Comparison of ENCODE assay signal across 8 cellular contexts in the genomic region with DNA sequence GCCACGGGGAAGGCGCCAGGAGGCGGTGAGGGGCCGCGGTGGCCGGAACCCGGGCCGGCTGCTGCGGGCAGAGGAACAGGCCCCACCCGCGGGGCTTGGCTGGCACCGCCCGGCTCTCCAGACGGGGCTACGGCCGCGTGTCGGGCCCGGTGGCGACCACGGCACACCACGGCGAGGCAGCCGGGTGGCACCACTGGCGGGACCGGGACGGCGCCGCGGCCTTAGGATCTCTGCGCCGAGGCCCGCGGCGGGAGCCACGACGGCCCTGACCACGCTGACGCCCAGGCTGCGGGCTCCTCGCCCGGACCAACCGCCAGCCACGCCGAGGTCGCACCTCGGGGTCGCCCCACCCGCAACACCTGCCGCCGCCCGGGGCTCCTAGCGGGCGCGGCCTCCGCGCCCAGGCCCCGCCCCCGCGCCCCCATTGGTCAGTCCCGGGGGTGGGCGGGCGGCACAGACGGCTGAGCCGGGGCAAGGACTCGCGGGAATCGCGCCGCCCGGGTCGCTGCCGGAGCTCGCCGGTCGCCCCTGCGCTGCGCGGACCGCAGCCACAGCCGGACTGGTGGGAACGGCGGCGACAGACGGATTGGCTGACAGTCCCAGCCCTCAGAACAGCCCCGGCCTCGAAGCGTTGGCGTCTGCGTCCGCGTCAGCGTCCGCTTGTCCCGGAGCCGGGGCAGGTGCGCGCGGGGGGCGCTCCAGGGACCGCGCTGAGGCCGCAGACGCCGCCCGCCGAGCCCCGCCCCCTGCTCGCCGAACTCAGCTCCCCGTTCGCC. TPM values are rescaled to one million over a fixed set of nuclear protein-coding genes. Genes with fewer than 3 reads are reported as not detected.
DNase-seq lines count a peak whose midpoint lies in the region; ATAC-seq and TF ChIP-seq lines count a peak whose summit lies in the region.

A gene with protein sequence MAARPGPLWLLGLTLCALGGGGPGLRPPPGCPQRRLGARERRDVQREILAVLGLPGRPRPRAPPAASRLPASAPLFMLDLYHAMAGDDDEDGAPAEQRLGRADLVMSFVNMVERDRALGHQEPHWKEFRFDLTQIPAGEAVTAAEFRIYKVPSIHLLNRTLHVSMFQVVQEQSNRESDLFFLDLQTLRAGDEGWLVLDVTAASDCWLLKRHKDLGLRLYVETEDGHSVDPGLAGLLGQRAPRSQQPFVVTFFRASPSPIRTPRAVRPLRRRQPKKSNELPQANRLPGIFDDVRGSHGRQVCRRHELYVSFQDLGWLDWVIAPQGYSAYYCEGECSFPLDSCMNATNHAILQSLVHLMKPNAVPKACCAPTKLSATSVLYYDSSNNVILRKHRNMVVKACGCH (plus strand): TSS at position 491 of the 776 bp plus-strand sequence. CDS start 356 bp downstream, outside the sequence.

- peak within 1 kb of the TSS in 1 of 2 donors; percentile 26 for H3K27ac ChIP-seq in ovary
- peak within 1 kb of the TSS in 2 of 4 donors; percentile 24 to 72 for H3K27ac ChIP-seq in tibial nerve

- WGBS in ovary, 3 donors: 0 to 1% (median 0%) methylated on average over 11 to 112 of the region's 112 CpGs
- 0% methylated on average over 9 of the region's 112 CpGs; no CpG with 5 or more reads in 1 of the 2 donors for WGBS in tibial nerve, 2 donors

- TF ChIP-seq CTCF in fibroblast of pulmonary artery (IDR thresholded peaks at IDR 0.05; ENCODE audit: low read length, missing control alignments): no peak
- TF ChIP-seq CTCF in ovary (IDR thresholded peaks at IDR 0.05): no peak
- no peak for TF ChIP-seq CTCF in tibial nerve (IDR thresholded peaks at IDR 0.05)

- TF ChIP-seq POLR2A in ovary (IDR thresholded peaks at IDR 0.05) (peak; percentile 50), tibial nerve (IDR thresholded peaks at IDR 0.05) (peak in 1 of 2 donors; percentile 31)

- DNase-seq in AG08396 (ENCODE audit: low spot score): peak; percentile 81
- DNase-seq in NOMO-1 treated with dmso at 0.1 percent for 144 hours (lab: John Stamatoyannopoulos, UW; ENCODE audit: unreplicated experiment): peak; percentile 32
- peak; percentile 83 for DNase-seq in activated T-cell treated with anti-CD3 and anti-CD28 coated beads, Interleukin-2, amount 50 U/mL, for 1 hour
- DNase-seq in fibroblast of pulmonary artery (ENCODE audit: low read depth): peak; percentile 33
- DNase-seq in ovary: peak; percentile 58 to 80 (median 74)
- no peak for DNase-seq in tibial nerve (ENCODE audit: low spot score in 2 of 2)

- H3K4me1 ChIP-seq in ovary (ENCODE audit: insufficient read depth): peaks cover 10% of the 10 kb centered on the region
- peaks cover 0 to 22% (median 3%) of the 10 kb centered on the region in 4 donors for H3K4me1 ChIP-seq in tibial nerve

- H3K4me3 ChIP-seq in fibroblast of pulmonary artery (replicated peaks; ENCODE audit: low read depth, low read length): peak within 1 kb of the TSS; percentile 36
- H3K4me3 ChIP-seq in ovary: peak within 1 kb of the TSS; percentile 50
- H3K4me3 ChIP-seq in tibial nerve: peak within 1 kb of the TSS in 3 of 4 donors; percentile 13 to 54 (median 53)

- H3K27me3 ChIP-seq in ovary (no peaks in the 10 kb centered on the region), tibial nerve (peaks cover 0 to 31% of the 10 kb centered on the region in 2 donors)

- H3K36me3 ChIP-seq in ovary (no peaks in the 10 kb centered on the region), tibial nerve (peaks cover 0 to 23% (median 0%) of the 10 kb centered on the region in 3 donors)

- TF ChIP-seq EP300 in ovary (IDR thresholded peaks at IDR 0.05) (no peak), tibial nerve (IDR thresholded peaks at IDR 0.05) (no peak)

- H3K9me3 ChIP-seq in ovary: no peaks in the 10 kb centered on the region
- H3K9me3 ChIP-seq in tibial nerve: no peaks in the 10 kb centered on the region

- intact Hi-C loops in ovary (cut with DNase I): no loop called here

- peak; percentile 74 for ATAC-seq in GM18868 (IDR thresholded peaks at IDR 0.05; ENCODE audit: unreplicated experiment)
- peak; percentile 75 for ATAC-seq in HG03342 (IDR thresholded peaks at IDR 0.05; ENCODE audit: unreplicated experiment)

RNA-seq across cellular contexts. Expression of the gene that starts here (rescaled TPM):
- 10 to 100 TPM in 2 of 7 donors, 1 to 10 TPM in 5; 1.4 to 11.0 (median 6.9) TPM for total RNA-seq in ovary
- polyA plus RNA-seq in ovary: 1 to 10 TPM in 1 of 2 donors, not detected in 1; 1.2 TPM
- 1 to 10 TPM; 2.7 to 9.6 (median 7.0) TPM for total RNA-seq in tibial nerve

Comparison
In these comparisons a context has a peak if more than half of its experiments do, and no peak if none do; other contexts are left out.
1. DNase-seq: peak in AG08396 (single experiment), NOMO-1 treated with dmso at 0.1 percent for 144 hours (single experiment), activated T-cell treated with anti-CD3 and anti-CD28 coated beads, Interleukin-2, amount 50 U/mL, for 1 hour (single experiment), fibroblast of pulmonary artery (single experiment) and ovary (5 of 5); none in tibial nerve (0 of 2).
2. Peak in every context shown above with its lines, with median percentiles within 50 percentile points of each other: H3K4me3 ChIP-seq.